18 cellular contexts compared by ENCODE assay signal in genomic region chr10:119981826-119982225, GRCh38.
"Had no signal": no experiment of that assay in that cellular context is flagged by ENCODE, and none has a peak within 500 bp of the region (broad histone marks: within the 10 kb centered on the region; RNA-seq: fewer than 3 reads in every experiment).

No MANE protein-coding gene starts in this region.

- H3K4me1 ChIP-seq: psoas muscle had no signal

- H3K9me3 ChIP-seq: gastroesophageal sphincter, sigmoid colon had no signal

- H3K36me3 Mint-ChIP-seq: natural killer cell, type B pancreatic cell had no signal

- H3K4me3 ChIP-seq: gastroesophageal sphincter, psoas muscle, sigmoid colon had no signal

- ATAC-seq: activated CD8-positive, alpha-beta T cell treated with anti-CD3 and anti-CD28 coated beads for 36 hours; gastroesophageal sphincter; left cardiac atrium; natural killer cell; psoas muscle had no signal

- H3K9me3 Mint-ChIP-seq: activated CD8-positive, alpha-beta T cell treated with anti-CD3 and anti-CD28 coated beads for 36 hours; activated naive CD4-positive, alpha-beta T cell treated with anti-CD3 and anti-CD28 coated beads for 36 hours; activated T-helper 1 cell treated with anti-CD3 and anti-CD28 coated beads, Interleukin-12 subunit alpha, Interleukin-12 subunit beta, Interleukin-2, Interleukin-4 antibody, amounts not matched to agents 30 ng/mL and 10 ng/mL and 1 ng/mL, durations not matched to agents 14 hours and 24 hours and 36 hours; natural killer cell; type B pancreatic cell had no signal

- H3K27ac ChIP-seq: epithelial cell of prostate, psoas muscle had no signal

- DNase-seq: activated CD4-positive, alpha-beta T cell treated with anti-CD3 and anti-CD28 coated beads for 4 hours; activated CD8-positive, alpha-beta memory T cell treated with anti-CD3 and anti-CD28 coated beads, Interleukin-2, amount 50 U/mL, for 4 hours; activated CD8-positive, alpha-beta T cell treated with anti-CD3 and anti-CD28 coated beads for 36 hours; activated naive CD4-positive, alpha-beta T cell treated with anti-CD3 and anti-CD28 coated beads for 36 hours; central memory CD4-positive, alpha-beta T cell; effector memory CD4-positive, alpha-beta T cell; left cardiac atrium; natural killer cell; psoas muscle; sigmoid colon; stimulated activated CD4-positive, alpha-beta T cell treated with anti-CD3 and anti-CD28 coated beads, Interleukin-12 subunit alpha, Interleukin-12 subunit beta, amount 100 ng/mL, for 4 hours; stimulated activated naive CD4-positive, alpha-beta T cell; SW 1271; T1000 had no signal

- H3K36me3 ChIP-seq: gastroesophageal sphincter, sigmoid colon had no signal

- H3K27me3 ChIP-seq: gastroesophageal sphincter, sigmoid colon had no signal

- H3K4me1 Mint-ChIP-seq: natural killer cell had no signal

- H3K4me3 Mint-ChIP-seq: activated CD8-positive, alpha-beta T cell treated with anti-CD3 and anti-CD28 coated beads for 36 hours; activated naive CD4-positive, alpha-beta T cell treated with anti-CD3 and anti-CD28 coated beads for 36 hours; activated T-helper 1 cell treated with anti-CD3 and anti-CD28 coated beads, Interleukin-12 subunit alpha, Interleukin-12 subunit beta, Interleukin-2, Interleukin-4 antibody, amounts not matched to agents 30 ng/mL and 10 ng/mL and 1 ng/mL, durations not matched to agents 14 hours and 24 hours and 36 hours; natural killer cell; type B pancreatic cell had no signal

- H3K27me3 Mint-ChIP-seq: type B pancreatic cell had no signal

- H3K27ac Mint-ChIP-seq: activated CD8-positive, alpha-beta T cell treated with anti-CD3 and anti-CD28 coated beads for 36 hours; activated naive CD4-positive, alpha-beta T cell treated with anti-CD3 and anti-CD28 coated beads for 36 hours; activated T-helper 1 cell treated with anti-CD3 and anti-CD28 coated beads, Interleukin-12 subunit alpha, Interleukin-12 subunit beta, Interleukin-2, Interleukin-4 antibody, amounts not matched to agents 30 ng/mL and 10 ng/mL and 1 ng/mL, durations not matched to agents 14 hours and 24 hours and 36 hours; natural killer cell; type B pancreatic cell had no signal
